14 cellular contexts compared by ENCODE assay signal in the genomic region with DNA sequence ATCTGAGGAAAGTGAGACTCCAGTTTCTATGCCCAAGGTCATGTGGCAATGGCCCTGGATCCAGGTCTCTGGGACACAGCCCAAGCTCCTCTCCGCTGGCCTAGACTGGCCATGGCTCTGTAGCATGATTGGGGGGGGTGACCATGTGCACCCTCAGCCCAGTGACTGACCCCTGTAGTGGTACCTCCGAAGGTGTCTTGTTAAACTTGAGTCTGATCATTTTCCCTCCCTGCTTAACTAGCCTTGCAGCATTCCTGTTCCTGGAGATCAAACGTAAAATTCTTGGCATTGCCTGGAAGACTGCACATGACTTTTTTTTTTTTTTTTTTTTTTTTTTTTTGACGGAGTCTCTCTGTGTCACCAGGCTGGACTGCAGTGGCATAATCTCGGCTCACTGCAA.
"Had no signal": no experiment of that assay in that cellular context is flagged by ENCODE, and none has a peak within 500 bp of the region (broad histone marks: within the 10 kb centered on the region; RNA-seq: fewer than 3 reads in every experiment).

No MANE protein-coding gene starts in this region.

- H3K9me3 ChIP-seq: esophagus muscularis mucosa, gastroesophageal sphincter, neutrophil, right atrium auricular region, vagina had no signal

- DNase-seq: effector memory CD8-positive, alpha-beta T cell; left colon; naive thymus-derived CD4-positive, alpha-beta T cell; nephron progenitor cell; posterior cingulate gyrus; small intestine; stimulated activated CD4-positive, alpha-beta T cell treated with anti-CD3 and anti-CD28 coated beads, Interleukin-12 subunit alpha, Interleukin-12 subunit beta, amount 100 ng/mL, for 4 hours; stimulated activated naive CD4-positive, alpha-beta T cell treated with Interleukin-2 at 50 U/mL for 16 hours had no signal

- H3K27ac ChIP-seq: epithelial cell of prostate, esophagus muscularis mucosa, gastroesophageal sphincter, neutrophil, right atrium auricular region, vagina had no signal

- H3K4me1 ChIP-seq: esophagus muscularis mucosa, gastroesophageal sphincter, right atrium auricular region, vagina had no signal

- H3K4me3 ChIP-seq: esophagus muscularis mucosa, gastroesophageal sphincter, right atrium auricular region, vagina had no signal

- H3K36me3 ChIP-seq: esophagus muscularis mucosa, gastroesophageal sphincter, neutrophil, right atrium auricular region, vagina had no signal

- H3K27me3 ChIP-seq: neutrophil, right atrium auricular region, vagina had no signal
